In genomic region chr16:69837380-69837779, GRCh38 we compare ENCODE assay signal across 18 cellular contexts.
DNase-seq lines count a peak whose midpoint lies in the region; ATAC-seq, FAIRE-seq and TF ChIP-seq lines count a peak whose summit lies in the region.
"Had no signal": no experiment of that assay in that cellular context is flagged by ENCODE, and none has a peak within 500 bp of the region (broad histone marks: within the 10 kb centered on the region; RNA-seq: fewer than 3 reads in every experiment).

No MANE protein-coding gene starts in this region.

- H3K27me3 ChIP-seq in psoas muscle (ENCODE audit: insufficient read depth in 3 of 3, low read length in 2 of 3) (no peaks in the 10 kb centered on the region), tibial artery (no peaks in the 10 kb centered on the region)

- H3K27ac ChIP-seq in psoas muscle, result peak overlapping the region; percentile 78
- peak overlapping the region; percentile 73 to 77 for H3K27ac ChIP-seq in tibial artery
- H3K27ac ChIP-seq: 22Rv1, KMS-11 had no signal

- DNase-seq in activated naive CD4-positive, alpha-beta T cell treated with anti-CD3 and anti-CD28 coated beads, Interleukin-2, amount 10 ng/mL, durations not matched to agents 7 days and 5 days, result no peak
- DNase-seq in activated naive CD4-positive, alpha-beta T cell treated with anti-CD3 and anti-CD28 coated beads for 36 hours, result no peak
- DNase-seq in central memory CD8-positive, alpha-beta T cell (ENCODE audit: low spot score in 2 of 2), result no peak
- DNase-seq in psoas muscle, result no peak
- DNase-seq in tibial artery, result no peak
- no peak for DNase-seq in frontal cortex (ENCODE audit: low spot score in 2 of 2)
- no peak for DNase-seq in activated naive CD8-positive, alpha-beta T cell treated with anti-CD3 and anti-CD28 coated beads for 36 hours
- DNase-seq in UCSD-AML1 (lab: John Stamatoyannopoulos, UW; ENCODE audit: unreplicated experiment), result no peak
- DNase-seq: DMS79 treated with DMSO at 0.1 percent for 48 hours, NCI-H1417 treated with DMSO at 0.1 percent for 48 hours, NCI-H187 treated with DMSO at 0.1 percent for 48 hours, NCI-H2227 treated with DMSO at 0.1 percent for 48 hours, NCI-H510A treated with DMSO at 0.1 percent for 48 hours, NCI-H774, OCI-M1, SHP77 treated with DMSO at 0.1 percent for 48 hours had no signal

- peaks cover 25% of the 10 kb centered on the region for H3K36me3 Mint-ChIP-seq in activated naive CD4-positive, alpha-beta T cell treated with anti-CD3 and anti-CD28 coated beads, Interleukin-2, amount 10 ng/mL, durations not matched to agents 7 days and 5 days
- peaks cover 3% of the 10 kb centered on the region for H3K36me3 Mint-ChIP-seq in activated naive CD4-positive, alpha-beta T cell treated with anti-CD3 and anti-CD28 coated beads for 36 hours (ENCODE audit: low read depth)
- peaks cover 24% of the 10 kb centered on the region for H3K36me3 Mint-ChIP-seq in central memory CD8-positive, alpha-beta T cell (ENCODE audit: insufficient read depth)
- H3K36me3 Mint-ChIP-seq in activated naive CD8-positive, alpha-beta T cell treated with anti-CD3 and anti-CD28 coated beads for 36 hours, result peaks cover 3% of the 10 kb centered on the region

- CTCF ChIA-PET in activated naive CD4-positive, alpha-beta T cell treated with anti-CD3 and anti-CD28 coated beads, Interleukin-2, amount 10 ng/mL, durations not matched to agents 7 days and 5 days (lab: Charles Lee), result no interaction called here
- CTCF ChIA-PET in activated naive CD4-positive, alpha-beta T cell treated with anti-CD3 and anti-CD28 coated beads for 36 hours (lab: Charles Lee), result interaction anchor here (0.6 kb wide), 1 partner anchor 18 kb away, joined by 3 read pairs; no protein-coding TSS in a partner anchor

- no peaks in the 10 kb centered on the region for H3K9me3 Mint-ChIP-seq in activated naive CD4-positive, alpha-beta T cell treated with anti-CD3 and anti-CD28 coated beads, Interleukin-2, amount 10 ng/mL, durations not matched to agents 7 days and 5 days
- H3K9me3 Mint-ChIP-seq in activated naive CD4-positive, alpha-beta T cell treated with anti-CD3 and anti-CD28 coated beads for 36 hours, result no peaks in the 10 kb centered on the region
- no peaks in the 10 kb centered on the region for H3K9me3 Mint-ChIP-seq in central memory CD8-positive, alpha-beta T cell
- H3K9me3 Mint-ChIP-seq in activated naive CD8-positive, alpha-beta T cell treated with anti-CD3 and anti-CD28 coated beads for 36 hours, result no peaks in the 10 kb centered on the region

- H3K4me1 ChIP-seq in psoas muscle (peaks cover 66% of the 10 kb centered on the region), tibial artery (peaks cover 0 to 56% (median 34%) of the 10 kb centered on the region in 4 donors)

- TF ChIP-seq CTCF in psoas muscle (IDR thresholded peaks at IDR 0.05) (no peak), tibial artery (IDR thresholded peaks at IDR 0.05) (no peak)

- H3K4me1 Mint-ChIP-seq in activated naive CD4-positive, alpha-beta T cell treated with anti-CD3 and anti-CD28 coated beads, Interleukin-2, amount 10 ng/mL, durations not matched to agents 7 days and 5 days, result peaks cover 5% of the 10 kb centered on the region
- peaks cover 5% of the 10 kb centered on the region for H3K4me1 Mint-ChIP-seq in activated naive CD4-positive, alpha-beta T cell treated with anti-CD3 and anti-CD28 coated beads for 36 hours (ENCODE audit: low read depth)
- peaks cover 15% of the 10 kb centered on the region for H3K4me1 Mint-ChIP-seq in central memory CD8-positive, alpha-beta T cell
- peaks cover 4% of the 10 kb centered on the region for H3K4me1 Mint-ChIP-seq in activated naive CD8-positive, alpha-beta T cell treated with anti-CD3 and anti-CD28 coated beads for 36 hours

- peak overlapping the region; percentile 30 for H3K27ac Mint-ChIP-seq in activated naive CD4-positive, alpha-beta T cell treated with anti-CD3 and anti-CD28 coated beads, Interleukin-2, amount 10 ng/mL, durations not matched to agents 7 days and 5 days
- no peak overlapping the region for H3K27ac Mint-ChIP-seq in activated naive CD4-positive, alpha-beta T cell treated with anti-CD3 and anti-CD28 coated beads for 36 hours
- H3K27ac Mint-ChIP-seq in central memory CD8-positive, alpha-beta T cell (ENCODE audit: low read depth), result peak overlapping the region; percentile 79
- no peak overlapping the region for H3K27ac Mint-ChIP-seq in activated naive CD8-positive, alpha-beta T cell treated with anti-CD3 and anti-CD28 coated beads for 36 hours

- no peak for ATAC-seq in central memory CD8-positive, alpha-beta T cell (replicated peaks; ENCODE audit: extremely low read depth, poor library complexity, severe bottlenecking)
- ATAC-seq in psoas muscle, result no peak

- H3K4me3 ChIP-seq in psoas muscle (no peak overlapping the region), tibial artery (no peak overlapping the region)

- H3K4me3 Mint-ChIP-seq in activated naive CD4-positive, alpha-beta T cell treated with anti-CD3 and anti-CD28 coated beads, Interleukin-2, amount 10 ng/mL, durations not matched to agents 7 days and 5 days, result no peak overlapping the region
- no peak overlapping the region for H3K4me3 Mint-ChIP-seq in activated naive CD4-positive, alpha-beta T cell treated with anti-CD3 and anti-CD28 coated beads for 36 hours
- no peak overlapping the region for H3K4me3 Mint-ChIP-seq in central memory CD8-positive, alpha-beta T cell
- no peak overlapping the region for H3K4me3 Mint-ChIP-seq in activated naive CD8-positive, alpha-beta T cell treated with anti-CD3 and anti-CD28 coated beads for 36 hours

- peaks cover 0 to 7% of the 10 kb centered on the region in 2 donors for H3K36me3 ChIP-seq in psoas muscle (ENCODE audit: insufficient read depth in 1 of 2, low read depth in 1 of 2)
- H3K36me3 ChIP-seq in tibial artery, result peaks cover 0 to 7% (median 0%) of the 10 kb centered on the region in 3 donors

- intact Hi-C loops in activated naive CD4-positive, alpha-beta T cell treated with anti-CD3 and anti-CD28 coated beads for 36 hours (cut with micrococcal nuclease), result no loop called here
- intact Hi-C loops in psoas muscle (cut with DNase I), result no loop called here
- intact Hi-C loops in tibial artery (cut with DNase I; ENCODE audit: low total_unique reads), result no loop called here

- no peaks in the 10 kb centered on the region for H3K9me3 ChIP-seq in psoas muscle
- H3K9me3 ChIP-seq in tibial artery, result no peaks in the 10 kb centered on the region

- H3K27me3 Mint-ChIP-seq in activated naive CD4-positive, alpha-beta T cell treated with anti-CD3 and anti-CD28 coated beads, Interleukin-2, amount 10 ng/mL, durations not matched to agents 7 days and 5 days, result no peaks in the 10 kb centered on the region
- no peaks in the 10 kb centered on the region for H3K27me3 Mint-ChIP-seq in activated naive CD4-positive, alpha-beta T cell treated with anti-CD3 and anti-CD28 coated beads for 36 hours (ENCODE audit: low read depth)
- H3K27me3 Mint-ChIP-seq in central memory CD8-positive, alpha-beta T cell, result no peaks in the 10 kb centered on the region
- no peaks in the 10 kb centered on the region for H3K27me3 Mint-ChIP-seq in activated naive CD8-positive, alpha-beta T cell treated with anti-CD3 and anti-CD28 coated beads for 36 hours

- WGBS in psoas muscle, 3 donors, result 89 to 91% (median 91%) methylated on average over 5 of the region's 5 CpGs

- FAIRE-seq in frontal cortex (lab: Jason Lieb, UNC), result no peak

Comparison
In these comparisons a context has a peak if more than half of its experiments do, and no peak if none do; other contexts are left out.
1. H3K27ac Mint-ChIP-seq: peak in activated naive CD4-positive, alpha-beta T cell treated with anti-CD3 and anti-CD28 coated beads, Interleukin-2, amount 10 ng/mL, durations not matched to agents 7 days and 5 days (single experiment) and central memory CD8-positive, alpha-beta T cell (single experiment); none in activated naive CD4-positive, alpha-beta T cell treated with anti-CD3 and anti-CD28 coated beads for 36 hours (single experiment) and activated naive CD8-positive, alpha-beta T cell treated with anti-CD3 and anti-CD28 coated beads for 36 hours (single experiment).